Comparison of ENCODE assay signal across 23 cellular contexts in genomic region chr15:99722406-99722805, GRCh38. TPM values are rescaled to one million over a fixed set of nuclear protein-coding genes. Genes with fewer than 3 reads are reported as not detected.
DNase-seq lines count a peak whose midpoint lies in the region; ATAC-seq and TF ChIP-seq lines count a peak whose summit lies in the region.
"Had no signal": no experiment of that assay in that cellular context is flagged by ENCODE, and none has a peak within 500 bp of the region (broad histone marks: within the 10 kb centered on the region; RNA-seq: fewer than 3 reads in every experiment).

No MANE protein-coding gene starts in this region.

- POLR2A ChIA-PET in activated CD4-positive, alpha-beta T cell treated with anti-CD3 and anti-CD28 coated beads, Interleukin-2, amount 10 ng/mL, durations not matched to agents 7 days and 5 days (lab: Charles Lee), result no interaction called here
- POLR2A ChIA-PET in naive thymus-derived CD4-positive, alpha-beta T cell (lab: Charles Lee), result interaction anchor here (0.9 to 2.9 kb wide), 3 partner anchors 9 to 11 kb away, joined by 3 to 13 read pairs (median 5); partner anchors contain the start of gene LYSMD4

- peaks cover 19% of the 10 kb centered on the region for H3K36me3 Mint-ChIP-seq in activated CD4-positive, alpha-beta T cell treated with anti-CD3 and anti-CD28 coated beads, Interleukin-2, amount 10 ng/mL, durations not matched to agents 7 days and 5 days (ENCODE audit: low read depth)
- peaks cover 32% of the 10 kb centered on the region for H3K36me3 Mint-ChIP-seq in endothelial cell (ENCODE audit: low read depth, unreplicated experiment)
- peaks cover 0 to 25% (median 0%) of the 10 kb centered on the region in 5 donors for H3K36me3 Mint-ChIP-seq in naive thymus-derived CD4-positive, alpha-beta T cell

- H3K27me3 Mint-ChIP-seq in activated CD4-positive, alpha-beta T cell treated with anti-CD3 and anti-CD28 coated beads, Interleukin-2, amount 10 ng/mL, durations not matched to agents 7 days and 5 days, result no peaks in the 10 kb centered on the region
- peaks cover 14% of the 10 kb centered on the region for H3K27me3 Mint-ChIP-seq in endothelial cell (ENCODE audit: unreplicated experiment)
- no peaks in the 10 kb centered on the region for H3K27me3 Mint-ChIP-seq in naive thymus-derived CD4-positive, alpha-beta T cell

- DNase-seq in activated CD4-positive, alpha-beta T cell treated with anti-CD3 and anti-CD28 coated beads, Interleukin-2, amount 10 ng/mL, durations not matched to agents 7 days and 5 days, result no peak
- DNase-seq in activated CD4-positive, alpha-beta T cell treated with anti-CD3 and anti-CD28 coated beads, Interleukin-2, amount 50 U/mL, for 4 hours, result no peak
- DNase-seq in MV-4-11 (lab: John Stamatoyannopoulos, UW) (peak; percentile 51), endothelial cell (ENCODE audit: low spot score) (no peak), foreskin fibroblast (no peak), HuH-7.5 (ENCODE audit: low spot score) (no peak), NCI-H1417 treated with DMSO at 0.1 percent for 48 hours (lab: John Stamatoyannopoulos, UW) (no peak)
- no peak for DNase-seq in naive thymus-derived CD4-positive, alpha-beta T cell
- DNase-seq: BE2C; DMS153; DND-41; H9; KBM-7; MG63; NCI-H1694; NCI-H2029 treated with DMSO at 0.1 percent for 48 hours; NCI-H446 treated with DMSO at 0.1 percent for 48 hours; NCI-H526; NCI-H82; NK-92 treated with Interleukin-12 subunit alpha and Interleukin-12 subunit beta, amount 100 ng/mL, for 24 hours; SHP77 treated with DMSO at 0.1 percent for 48 hours had no signal

- CTCF ChIA-PET in activated CD4-positive, alpha-beta T cell treated with anti-CD3 and anti-CD28 coated beads, Interleukin-2, amount 10 ng/mL, durations not matched to agents 7 days and 5 days (lab: Charles Lee), result interaction anchor here (1.3 kb wide), 1 partner anchor 18 kb away, joined by 3 read pairs; no protein-coding TSS in a partner anchor
- CTCF ChIA-PET in naive thymus-derived CD4-positive, alpha-beta T cell (lab: Charles Lee), result no interaction called here

- no peaks in the 10 kb centered on the region for H3K27me3 ChIP-seq in naive thymus-derived CD4-positive, alpha-beta T cell (ENCODE audit: control insufficient read depth in 2 of 2, insufficient read depth in 2 of 2, low read length in 2 of 2)
- H3K27me3 ChIP-seq: BE2C, MG63 had no signal

- no peaks in the 10 kb centered on the region for H3K9me3 ChIP-seq in naive thymus-derived CD4-positive, alpha-beta T cell (ENCODE audit: control insufficient read depth in 2 of 3, low read length in 3 of 3)
- H3K9me3 ChIP-seq: BE2C, MG63 had no signal

- H3K4me1 ChIP-seq in naive thymus-derived CD4-positive, alpha-beta T cell (ENCODE audit: control insufficient read depth in 2 of 2, insufficient read depth in 2 of 2, low read length in 2 of 2), result peaks cover 7 to 25% of the 10 kb centered on the region in 2 donors
- H3K4me1 ChIP-seq: BE2C had no signal

- no peak for ATAC-seq in naive thymus-derived CD4-positive, alpha-beta T cell
- ATAC-seq: GM23338 had no signal

- H3K36me3 ChIP-seq in naive thymus-derived CD4-positive, alpha-beta T cell (ENCODE audit: control insufficient read depth in 2 of 3, insufficient read depth in 3 of 3, low read length in 3 of 3), result no peaks in the 10 kb centered on the region
- H3K36me3 ChIP-seq: BE2C had no signal

- H3K4me1 Mint-ChIP-seq in activated CD4-positive, alpha-beta T cell treated with anti-CD3 and anti-CD28 coated beads, Interleukin-2, amount 10 ng/mL, durations not matched to agents 7 days and 5 days, result peaks cover 33% of the 10 kb centered on the region
- H3K4me1 Mint-ChIP-seq in endothelial cell (ENCODE audit: unreplicated experiment), result peaks cover 23% of the 10 kb centered on the region
- H3K4me1 Mint-ChIP-seq in naive thymus-derived CD4-positive, alpha-beta T cell, result peaks cover 23 to 44% (median 34%) of the 10 kb centered on the region in 7 donors

- no peak overlapping the region for H3K27ac ChIP-seq in naive thymus-derived CD4-positive, alpha-beta T cell (ENCODE audit: low read depth, low read length)
- H3K27ac ChIP-seq: 22Rv1 had no signal

- H3K9me3 Mint-ChIP-seq in activated CD4-positive, alpha-beta T cell treated with anti-CD3 and anti-CD28 coated beads, Interleukin-2, amount 10 ng/mL, durations not matched to agents 7 days and 5 days, result no peaks in the 10 kb centered on the region
- no peaks in the 10 kb centered on the region for H3K9me3 Mint-ChIP-seq in endothelial cell (ENCODE audit: unreplicated experiment)
- H3K9me3 Mint-ChIP-seq in naive thymus-derived CD4-positive, alpha-beta T cell, result no peaks in the 10 kb centered on the region

- intact Hi-C loops in naive thymus-derived CD4-positive, alpha-beta T cell (cut with micrococcal nuclease), result no loop called here

- H3K27ac Mint-ChIP-seq in activated CD4-positive, alpha-beta T cell treated with anti-CD3 and anti-CD28 coated beads, Interleukin-2, amount 10 ng/mL, durations not matched to agents 7 days and 5 days, result peak overlapping the region; percentile 5
- H3K27ac Mint-ChIP-seq in endothelial cell (ENCODE audit: unreplicated experiment), result no peak overlapping the region
- H3K27ac Mint-ChIP-seq in naive thymus-derived CD4-positive, alpha-beta T cell, result peak overlapping the region in 5 of 9 donors; percentile 5 to 90 (median 37)
- H3K27ac Mint-ChIP-seq: GM23338, H9 had no signal

- TF ChIP-seq CTCF in endothelial cell (IDR thresholded peaks at IDR 0.05; ENCODE audit: unreplicated experiment) (no peak), foreskin fibroblast (IDR thresholded peaks at IDR 0.05; ENCODE audit: low read depth, low read length) (no peak)

- H3K4me3 Mint-ChIP-seq in activated CD4-positive, alpha-beta T cell treated with anti-CD3 and anti-CD28 coated beads, Interleukin-2, amount 10 ng/mL, durations not matched to agents 7 days and 5 days, result no peak overlapping the region
- H3K4me3 Mint-ChIP-seq in endothelial cell (ENCODE audit: unreplicated experiment), result peak overlapping the region; percentile 5
- H3K4me3 Mint-ChIP-seq in naive thymus-derived CD4-positive, alpha-beta T cell, result peak overlapping the region in 2 of 10 donors; percentile 1 to 7
- H3K4me3 Mint-ChIP-seq: GM23338, H9 had no signal

- H3K4me3 ChIP-seq in naive thymus-derived CD4-positive, alpha-beta T cell (ENCODE audit: low read length), result no peak overlapping the region
- H3K4me3 ChIP-seq in foreskin fibroblast (ENCODE audit: low read depth in 1 of 2, low read length in 2 of 2), result no peak overlapping the region
- H3K4me3 ChIP-seq: GM23338, MG63 had no signal

RNA-seq across cellular contexts. Expression of gene LYSMD4, which starts 10.8 kb away (rescaled TPM):
- 10 to 100 TPM; 10.9 to 11.1 TPM for total RNA-seq in activated CD4-positive, alpha-beta T cell treated with anti-CD3 and anti-CD28 coated beads, Interleukin-2, amount 10 ng/mL, durations not matched to agents 7 days and 5 days
- total RNA-seq in endothelial cell (ENCODE audit: unreplicated experiment), result 13.1 TPM
- total RNA-seq in naive thymus-derived CD4-positive, alpha-beta T cell, result 10 to 100 TPM in 4 of 5 experiments, 1 to 10 TPM in 1; 7.9 to 22.4 (median 15.4) TPM
- 1 to 10 TPM; 8.3 to 8.8 TPM for polyA plus RNA-seq in naive thymus-derived CD4-positive, alpha-beta T cell
